Comparison of ENCODE assay signal across 26 cellular contexts in genomic region chr22:26436903-26437515, GRCh38. TPM values are rescaled to one million over a fixed set of nuclear protein-coding genes. Genes with fewer than 3 reads are reported as not detected.
DNase-seq lines count a peak whose midpoint lies in the region; ATAC-seq, FAIRE-seq and TF ChIP-seq lines count a peak whose summit lies in the region.
"Had no signal": no experiment of that assay in that cellular context is flagged by ENCODE, and none has a peak within 500 bp of the region (broad histone marks: within the 10 kb centered on the region; RNA-seq: fewer than 3 reads in every experiment).

No MANE protein-coding gene starts in this region.

- TF ChIP-seq CTCF in astrocyte (IDR thresholded peaks at IDR 0.05; ENCODE audit: insufficient read depth, low read depth, low read length), result no peak
- no peak for TF ChIP-seq CTCF in hepatocyte (IDR thresholded peaks at IDR 0.05; ENCODE audit: poor library complexity)
- peak in 2 of 7 experiments; percentile 7 to 35 for TF ChIP-seq CTCF in stomach (IDR thresholded peaks at IDR 0.05)

- H3K27me3 Mint-ChIP-seq in activated CD4-positive, alpha-beta T cell treated with anti-CD3 and anti-CD28 coated beads, Interleukin-2, amount 10 ng/mL, durations not matched to agents 24 days and 14 days, result no peaks in the 10 kb centered on the region
- no peaks in the 10 kb centered on the region for H3K27me3 Mint-ChIP-seq in astrocyte (ENCODE audit: low read depth, unreplicated experiment)
- H3K27me3 Mint-ChIP-seq: activated CD4-positive, alpha-beta T cell treated with anti-CD3 and anti-CD28 coated beads, Interleukin-2, amount 10 ng/mL, durations not matched to agents 7 days and 5 days had no signal

- H3K9me3 Mint-ChIP-seq in activated CD4-positive, alpha-beta T cell treated with anti-CD3 and anti-CD28 coated beads, Interleukin-2, amount 10 ng/mL, durations not matched to agents 24 days and 14 days, result no peaks in the 10 kb centered on the region
- no peaks in the 10 kb centered on the region for H3K9me3 Mint-ChIP-seq in astrocyte (ENCODE audit: unreplicated experiment)
- H3K9me3 Mint-ChIP-seq: activated CD4-positive, alpha-beta T cell treated with anti-CD3 and anti-CD28 coated beads, Interleukin-2, amount 10 ng/mL, durations not matched to agents 7 days and 5 days; natural killer cell had no signal

- H3K4me1 ChIP-seq in astrocyte (ENCODE audit: insufficient read depth, low read length) (peaks cover 4% of the 10 kb centered on the region), hepatocyte (ENCODE audit: insufficient read depth) (no peaks in the 10 kb centered on the region), stomach (peaks cover 5 to 35% (median 24%) of the 10 kb centered on the region in 4 donors)
- H3K4me1 ChIP-seq: ascending aorta, uterus had no signal

- H4K20me1 ChIP-seq in astrocyte (ENCODE audit: insufficient read depth, low read length) (peaks cover 16% of the 10 kb centered on the region), hepatocyte (ENCODE audit: insufficient read depth, poor library complexity, severe bottlenecking) (no peaks in the 10 kb centered on the region)

- H2AFZ ChIP-seq in astrocyte (ENCODE audit: low read depth, low read length), result no peak overlapping the region
- no peak overlapping the region for H2AFZ ChIP-seq in hepatocyte
- H2AFZ ChIP-seq: PC-9 had no signal

- no peak for FAIRE-seq in astrocyte (lab: Jason Lieb, UNC)
- FAIRE-seq: colon, endometrium had no signal

- peaks cover 45% of the 10 kb centered on the region for H3K36me3 Mint-ChIP-seq in activated CD4-positive, alpha-beta T cell treated with anti-CD3 and anti-CD28 coated beads, Interleukin-2, amount 10 ng/mL, durations not matched to agents 24 days and 14 days (ENCODE audit: low read depth)
- peaks cover 29% of the 10 kb centered on the region for H3K36me3 Mint-ChIP-seq in astrocyte (ENCODE audit: low read depth, unreplicated experiment)

- H3K4me3 ChIP-seq in astrocyte (ENCODE audit: insufficient read depth, low read depth, low read length) (no peak overlapping the region), hepatocyte (no peak overlapping the region), stomach (no peak overlapping the region)
- H3K4me3 ChIP-seq: ascending aorta, HAP-1, PC-9, uterus had no signal

- H3K27ac ChIP-seq in astrocyte (ENCODE audit: low read depth, low read length) (no peak overlapping the region), hepatocyte (peak overlapping the region; percentile 47), stomach (peak overlapping the region; percentile 64 to 85 (median 71))
- H3K27ac ChIP-seq: ascending aorta, PC-9, uterus had no signal

- TF ChIP-seq EP300 in stomach (IDR thresholded peaks at IDR 0.05), result no peak

- H3K4me2 ChIP-seq in astrocyte (ENCODE audit: low read length) (no peak overlapping the region), hepatocyte (peak overlapping the region; percentile 6)
- H3K4me2 ChIP-seq: PC-9 had no signal

- no peak for ATAC-seq in GM19395 (IDR thresholded peaks at IDR 0.05; ENCODE audit: unreplicated experiment)
- no peak for ATAC-seq in HG02610 (IDR thresholded peaks at IDR 0.05; ENCODE audit: unreplicated experiment)
- no peak for ATAC-seq in GM21515 (IDR thresholded peaks at IDR 0.05; ENCODE audit: unreplicated experiment)
- ATAC-seq: natural killer cell had no signal

- no peaks in the 10 kb centered on the region for H3K9me3 ChIP-seq in astrocyte (ENCODE audit: insufficient read depth, low read depth, low read length)
- no peaks in the 10 kb centered on the region for H3K9me3 ChIP-seq in hepatocyte (ENCODE audit: low read depth)
- no peaks in the 10 kb centered on the region for H3K9me3 ChIP-seq in stomach
- H3K9me3 ChIP-seq: ascending aorta, HAP-1, uterus had no signal

- intact Hi-C loops in activated CD4-positive, alpha-beta T cell treated with anti-CD3 and anti-CD28 coated beads, Interleukin-2, amount 10 ng/mL, durations not matched to agents 24 days and 14 days (cut with micrococcal nuclease), result no loop called here
- intact Hi-C loops in stomach (cut with DNase I; ENCODE audit: low total_unique reads), result no loop called here

- H3K36me3 ChIP-seq in astrocyte (ENCODE audit: insufficient read depth, low read length) (no peaks in the 10 kb centered on the region), hepatocyte (replicated peaks; ENCODE audit: insufficient read depth, low read depth) (no peaks in the 10 kb centered on the region), stomach (peaks cover 5 to 16% (median 16%) of the 10 kb centered on the region in 4 donors)
- H3K36me3 ChIP-seq: ascending aorta, HAP-1, uterus had no signal

- 71% methylated on average over 11 of the region's 11 CpGs for WGBS in hepatocyte (ENCODE audit: low lambda C conversion rate, missing lambda C conversion rate)
- 31 to 50% (median 45%) methylated on average over 10 to 11 of the region's 11 CpGs for WGBS in stomach, 5 donors

- no peak for DNase-seq in activated CD4-positive, alpha-beta T cell treated with anti-CD3 and anti-CD28 coated beads, Interleukin-2, amount 10 ng/mL, durations not matched to agents 24 days and 14 days
- DNase-seq in activated CD4-positive, alpha-beta T cell treated with anti-CD3 and anti-CD28 coated beads, Interleukin-2, amount 50 U/mL, for 1 hour, result no peak
- DNase-seq in astrocyte (ENCODE audit: low read depth) (no peak), hepatocyte (ENCODE audit: low spot score) (peak; percentile 62), stomach (peak; percentile 91)
- DNase-seq: activated CD4-positive, alpha-beta T cell treated with anti-CD3 and anti-CD28 coated beads, Interleukin-2, amount 10 ng/mL, durations not matched to agents 7 days and 5 days; activated naive CD4-positive, alpha-beta T cell treated with Interleukin-2 at 50 U/mL for 16 hours; activated T-cell treated with anti-CD3 and anti-CD28 coated beads for 4 hours; C1 segment of cervical spinal cord; foreskin fibroblast; hypothalamus; islet precursor cell; mammary epithelial cell; natural killer cell; NCI-H1436; NCI-H774; PC-9; stimulated activated CD4-positive, alpha-beta T cell treated with anti-CD3 and anti-CD28 coated beads, Interleukin-2, amount 100 ng/mL, for 48 hours; uterus had no signal

- no peaks in the 10 kb centered on the region for H3K27me3 ChIP-seq in astrocyte (ENCODE audit: insufficient read depth, low read length)
- H3K27me3 ChIP-seq in hepatocyte, result no peaks in the 10 kb centered on the region
- peaks cover 0 to 4% (median 0%) of the 10 kb centered on the region in 3 donors for H3K27me3 ChIP-seq in stomach
- H3K27me3 ChIP-seq: ascending aorta, uterus had no signal

- no peak for TF ChIP-seq POLR2A in stomach (IDR thresholded peaks at IDR 0.05)

- peak overlapping the region; percentile 3 for H3K4me3 Mint-ChIP-seq in activated CD4-positive, alpha-beta T cell treated with anti-CD3 and anti-CD28 coated beads, Interleukin-2, amount 10 ng/mL, durations not matched to agents 24 days and 14 days
- H3K4me3 Mint-ChIP-seq in astrocyte (ENCODE audit: unreplicated experiment), result no peak overlapping the region
- H3K4me3 Mint-ChIP-seq: activated CD4-positive, alpha-beta T cell treated with anti-CD3 and anti-CD28 coated beads, Interleukin-2, amount 10 ng/mL, durations not matched to agents 7 days and 5 days; natural killer cell had no signal

- peaks cover 52% of the 10 kb centered on the region for H3K4me1 Mint-ChIP-seq in activated CD4-positive, alpha-beta T cell treated with anti-CD3 and anti-CD28 coated beads, Interleukin-2, amount 10 ng/mL, durations not matched to agents 24 days and 14 days
- peaks cover 10% of the 10 kb centered on the region for H3K4me1 Mint-ChIP-seq in astrocyte (ENCODE audit: low read depth, unreplicated experiment)

- H3K9me2 ChIP-seq in hepatocyte (replicated peaks; ENCODE audit: insufficient read depth), result no peaks in the 10 kb centered on the region

- no peak overlapping the region for H3K9ac ChIP-seq in astrocyte (ENCODE audit: low read length)

- no peaks in the 10 kb centered on the region for H3K79me2 ChIP-seq in astrocyte (ENCODE audit: insufficient read depth, low read length)
- H3K79me2 ChIP-seq in hepatocyte, result no peaks in the 10 kb centered on the region

- H3K27ac Mint-ChIP-seq in activated CD4-positive, alpha-beta T cell treated with anti-CD3 and anti-CD28 coated beads, Interleukin-2, amount 10 ng/mL, durations not matched to agents 24 days and 14 days, result no peak overlapping the region
- H3K27ac Mint-ChIP-seq in astrocyte (ENCODE audit: unreplicated experiment), result peak overlapping the region; percentile 16
- H3K27ac Mint-ChIP-seq: natural killer cell had no signal

RNA-seq across cellular contexts. Expression of gene ASPHD2, which starts 7.9 kb away (rescaled TPM):
- 19.4 and 20.7 TPM in 2 replicates for total RNA-seq in activated CD4-positive, alpha-beta T cell treated with anti-CD3 and anti-CD28 coated beads, Interleukin-2, amount 10 ng/mL, durations not matched to agents 24 days and 14 days
- total RNA-seq in astrocyte (11.7 and 13.0 TPM in 2 replicates), hepatocyte (1.2 and 1.4 TPM in 2 replicates), stomach (10 to 100 TPM in 2 of 5 donors, 1 to 10 TPM in 1, under 1 TPM in 2; 0.45 to 48.4 (median 6.1) TPM)
- polyA plus RNA-seq in hepatocyte (1.7 and 2.6 TPM in 2 replicates), stomach (1 to 10 TPM in 2 of 3 donors, under 1 TPM in 1; 0.93 to 6.0 (median 1.9) TPM)

RNA-seq across cellular contexts. Expression of gene HPS4, which starts 46.6 kb away (rescaled TPM):
- total RNA-seq in activated CD4-positive, alpha-beta T cell treated with anti-CD3 and anti-CD28 coated beads, Interleukin-2, amount 10 ng/mL, durations not matched to agents 24 days and 14 days, result 47.0 and 51.2 TPM in 2 replicates
- total RNA-seq in astrocyte (21.9 and 25.2 TPM in 2 replicates), hepatocyte (20.5 and 36.7 TPM in 2 replicates), stomach (10 to 100 TPM; 12.3 to 46.1 (median 42.7) TPM)
- polyA plus RNA-seq in hepatocyte (20.2 and 28.5 TPM in 2 replicates), stomach (10 to 100 TPM; 10.3 to 15.1 (median 13.4) TPM)

RNA-seq across cellular contexts. Expression of gene SRRD, which starts 46.7 kb away (rescaled TPM):
- 28.1 and 32.4 TPM in 2 replicates for total RNA-seq in activated CD4-positive, alpha-beta T cell treated with anti-CD3 and anti-CD28 coated beads, Interleukin-2, amount 10 ng/mL, durations not matched to agents 24 days and 14 days
- 33.1 and 34.4 TPM in 2 replicates for total RNA-seq in astrocyte
- 26.4 and 31.2 TPM in 2 replicates for total RNA-seq in hepatocyte
- polyA plus RNA-seq in hepatocyte, result 29.5 and 31.9 TPM in 2 replicates
- total RNA-seq in stomach, result 10 to 100 TPM in 3 of 5 donors, 1 to 10 TPM in 2; 4.0 to 64.2 (median 10.8) TPM
- 10 to 100 TPM in 1 of 3 donors, 1 to 10 TPM in 2; 6.8 to 16.2 (median 9.2) TPM for polyA plus RNA-seq in stomach

Comparison
In these comparisons a context has a peak if more than half of its experiments do, and no peak if none do; other contexts are left out.
1. DNase-seq: peak in hepatocyte (single experiment) and stomach (single experiment); none in activated CD4-positive, alpha-beta T cell treated with anti-CD3 and anti-CD28 coated beads, Interleukin-2, amount 10 ng/mL, durations not matched to agents 24 days and 14 days (single experiment), activated CD4-positive, alpha-beta T cell treated with anti-CD3 and anti-CD28 coated beads, Interleukin-2, amount 50 U/mL, for 1 hour (single experiment) and astrocyte (single experiment).